ENCODE assay signal across 16 cellular contexts in the genomic region with DNA sequence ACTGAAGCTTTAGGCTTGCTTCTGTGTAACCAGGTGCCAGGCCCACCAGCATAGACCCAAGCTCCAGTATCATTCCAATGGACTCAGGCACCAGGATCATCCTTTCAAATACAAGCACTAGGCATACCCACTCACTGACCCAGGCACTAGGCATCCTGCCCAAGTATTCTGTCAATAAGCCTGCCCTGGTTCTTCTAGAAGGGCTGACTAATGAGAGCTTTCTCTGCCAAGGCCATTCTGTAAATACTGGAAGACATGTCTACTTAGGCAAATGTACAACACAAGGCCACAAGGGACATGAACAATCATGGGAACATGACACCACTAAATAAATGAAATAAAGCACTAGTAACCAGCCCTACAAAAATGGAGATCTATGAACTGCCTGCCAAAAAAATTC.
"Had no signal": no experiment of that assay in that cellular context is flagged by ENCODE, and none has a peak within 500 bp of the region (broad histone marks: within the 10 kb centered on the region; RNA-seq: fewer than 3 reads in every experiment).

No MANE protein-coding gene starts in this region.

- H3K9ac ChIP-seq: neural progenitor cell had no signal

- H3K9me3 ChIP-seq: body of pancreas, psoas muscle, thoracic aorta, upper lobe of left lung had no signal

- H3K27me3 ChIP-seq: body of pancreas, neural progenitor cell, upper lobe of left lung had no signal

- H3K4me2 ChIP-seq: neural progenitor cell had no signal

- H3K4me3 ChIP-seq: body of pancreas, coronary artery, neural progenitor cell, psoas muscle, thoracic aorta, upper lobe of left lung had no signal

- H3K4me1 ChIP-seq: body of pancreas, neural progenitor cell, psoas muscle, upper lobe of left lung had no signal

- H3K27ac ChIP-seq: body of pancreas, coronary artery, neural progenitor cell, psoas muscle, thoracic aorta, upper lobe of left lung had no signal

- H3K36me3 ChIP-seq: neural progenitor cell, thoracic aorta, upper lobe of left lung had no signal

- H2AFZ ChIP-seq: neural progenitor cell had no signal

- DNase-seq: activated CD4-positive, alpha-beta T cell treated with anti-CD3 and anti-CD28 coated beads, Interleukin-2, amount 10 ng/mL, durations not matched to agents 7 days and 5 days; activated CD8-positive, alpha-beta T cell treated with anti-CD3 and anti-CD28 coated beads, Interleukin-2, amount 10 ng/mL, durations not matched to agents 7 days and 5 days; activated naive CD4-positive, alpha-beta T cell treated with anti-CD3 and anti-CD28 coated beads for 36 hours; activated T-cell treated with anti-CD3 and anti-CD28 coated beads, Interleukin-2, amount 50 U/mL, for 24 hours; body of pancreas; caudate nucleus; immature natural killer cell; kidney glomerular epithelial cell; naive B cell; psoas muscle; right cardiac atrium; stimulated activated CD4-positive, alpha-beta T cell treated with anti-CD3 and anti-CD28 coated beads, Interleukin-4, amount 100 ng/mL, for 24 hours; upper lobe of left lung had no signal
